ENCODE assay signal across 21 cellular contexts in genomic region chr4:1564535-1565375, GRCh38.
DNase-seq lines count a peak whose midpoint lies in the region; ATAC-seq and TF ChIP-seq lines count a peak whose summit lies in the region.
"Had no signal": no experiment of that assay in that cellular context is flagged by ENCODE, and none has a peak within 500 bp of the region (broad histone marks: within the 10 kb centered on the region; RNA-seq: fewer than 3 reads in every experiment).

No MANE protein-coding gene starts in this region.

- H3K27ac ChIP-seq in right atrium auricular region (no peak overlapping the region), neuronal stem cell (replicated peaks; ENCODE audit: low read length) (no peak overlapping the region), caudate nucleus (ENCODE audit: low read depth, low read length) (no peak overlapping the region)
- H3K27ac ChIP-seq: RWPE1 had no signal

- peaks cover 0 to 6% of the 10 kb centered on the region in 2 donors for H3K27me3 ChIP-seq in right atrium auricular region
- peaks cover 0 to 38% (median 0%) of the 10 kb centered on the region in 3 experiments for H3K27me3 ChIP-seq in neuronal stem cell (ENCODE audit: control insufficient read depth in 3 of 3, insufficient read depth in 3 of 3, low read depth in 1 of 3, low read length in 3 of 3)
- H3K27me3 ChIP-seq: MG63 had no signal

- H3K4me3 Mint-ChIP-seq in glutamatergic neuron (ENCODE audit: unreplicated experiment), result no peak overlapping the region
- H3K4me3 Mint-ChIP-seq: CD4-positive, alpha-beta T cell had no signal

- H3K4me3 ChIP-seq in right atrium auricular region (no peak overlapping the region), neuronal stem cell (ENCODE audit: low read length in 2 of 2) (no peak overlapping the region)
- H3K4me3 ChIP-seq: MG63 had no signal

- intact Hi-C loops in Right ventricle myocardium superior (cut with DNase I), result no loop called here

- H2BK5ac ChIP-seq in neuronal stem cell (ENCODE audit: low read length), result peak overlapping the region; percentile 39

- H4K91ac ChIP-seq in neuronal stem cell (ENCODE audit: low read depth, low read length, poor library complexity), result no peak overlapping the region

- DNase-seq in Right ventricle myocardium superior, result peak; percentile 4
- DNase-seq in right atrium auricular region (ENCODE audit: low spot score), result no peak
- DNase-seq in glutamatergic neuron, result peak; percentile 27
- DNase-seq in neuronal stem cell (ENCODE audit: low spot score), result no peak
- DNase-seq in glomerular visceral epithelial cell (ENCODE audit: extremely low spot score), result no peak
- DNase-seq in caudate nucleus (lab: John Stamatoyannopoulos, UW), result no peak
- no peak for DNase-seq in NCI-H345 treated with DMSO at 0.1 percent for 48 hours (lab: John Stamatoyannopoulos, UW; ENCODE audit: unreplicated experiment)
- DNase-seq: 8988T; ACHN; BE2C; CD4-positive, alpha-beta T cell; COR-L47; DMS53; H7; KBM-7; MG63; NCI-H2029; NCI-H446 treated with DMSO at 0.1 percent for 48 hours; SK-N-SH had no signal

- H3K4ac ChIP-seq in neuronal stem cell (ENCODE audit: low read length), result no peak overlapping the region

- no peak overlapping the region for H2BK12ac ChIP-seq in neuronal stem cell (ENCODE audit: low read length)

- no peaks in the 10 kb centered on the region for H3K36me3 Mint-ChIP-seq in glutamatergic neuron (ENCODE audit: unreplicated experiment)

- H3K4me1 Mint-ChIP-seq in glutamatergic neuron (ENCODE audit: low read depth, unreplicated experiment), result peaks cover 1% of the 10 kb centered on the region

- H3K14ac ChIP-seq in neuronal stem cell (ENCODE audit: low read length), result no peak overlapping the region

- H3K9ac ChIP-seq in neuronal stem cell (ENCODE audit: low read depth, low read length, poor library complexity), result no peak overlapping the region
- H3K9ac ChIP-seq: SK-N-SH had no signal

- H2AK5ac ChIP-seq in neuronal stem cell (ENCODE audit: low read depth, low read length), result peak overlapping the region; percentile 65

- H3K4me2 ChIP-seq in neuronal stem cell (ENCODE audit: insufficient read depth, low read length, poor library complexity, severe bottlenecking), result no peak overlapping the region
- H3K4me2 ChIP-seq: SK-N-SH had no signal

- WGBS in neuronal stem cell (ENCODE audit: extremely low coverage in 2 of 2, insufficient read length in 2 of 2, insufficient replicate concordance in 1 of 2), 2 donors, result no CpG with 5 or more reads among the region's 21 CpGs

- H4K8ac ChIP-seq in neuronal stem cell (ENCODE audit: low read depth, low read length), result no peak overlapping the region

- H2AFZ ChIP-seq in neuronal stem cell (ENCODE audit: low read length), result no peak overlapping the region

- H2BK120ac ChIP-seq in neuronal stem cell (ENCODE audit: low read depth, low read length), result no peak overlapping the region

- H2BK15ac ChIP-seq in neuronal stem cell (ENCODE audit: low read length), result peak overlapping the region; percentile 85

- H3K4me1 ChIP-seq in right atrium auricular region (no peaks in the 10 kb centered on the region), neuronal stem cell (ENCODE audit: control insufficient read depth in 2 of 2, insufficient read depth in 1 of 2, low read depth in 1 of 2, low read length in 2 of 2) (no peaks in the 10 kb centered on the region)
- H3K4me1 ChIP-seq: BE2C had no signal

- H3K9me3 Mint-ChIP-seq in glutamatergic neuron (ENCODE audit: unreplicated experiment), result peaks cover 2% of the 10 kb centered on the region
- H3K9me3 Mint-ChIP-seq: CD4-positive, alpha-beta T cell had no signal

- H3K36me3 ChIP-seq in right atrium auricular region, result no peaks in the 10 kb centered on the region
- no peaks in the 10 kb centered on the region for H3K36me3 ChIP-seq in neuronal stem cell (replicated peaks in 1 of 2; ENCODE audit: control insufficient read depth in 2 of 2, insufficient read depth in 2 of 2, low read length in 2 of 2)
- H3K36me3 ChIP-seq: BE2C, MG63 had no signal

- peaks cover 3% of the 10 kb centered on the region for H3K27me3 Mint-ChIP-seq in glutamatergic neuron (ENCODE audit: unreplicated experiment)

- peaks cover 2% of the 10 kb centered on the region for H3K79me1 ChIP-seq in neuronal stem cell (ENCODE audit: low read depth, low read length)

- H3K23ac ChIP-seq in neuronal stem cell (ENCODE audit: low read depth, low read length, poor library complexity), result peak overlapping the region; percentile 8

- no peak overlapping the region for H3K27ac Mint-ChIP-seq in glutamatergic neuron (ENCODE audit: unreplicated experiment)
- H3K27ac Mint-ChIP-seq: CD4-positive, alpha-beta T cell had no signal

- H3K18ac ChIP-seq in neuronal stem cell (ENCODE audit: low read length), result peak overlapping the region; percentile 76

- TF ChIP-seq CTCF in right atrium auricular region (IDR thresholded peaks at IDR 0.05) (no peak), glutamatergic neuron (IDR thresholded peaks at IDR 0.05; ENCODE audit: partially characterized antibody, unreplicated experiment) (no peak)

- H3K9me3 ChIP-seq in right atrium auricular region (no peaks in the 10 kb centered on the region), neuronal stem cell (replicated peaks in 1 of 2; ENCODE audit: control insufficient read depth in 2 of 2, insufficient read depth in 1 of 2, low read depth in 1 of 2, low read length in 2 of 2) (no peaks in the 10 kb centered on the region)
- H3K9me3 ChIP-seq: BE2C, MG63, SK-N-SH had no signal

- no peak for ATAC-seq in Right ventricle myocardium superior (ENCODE audit: poor library complexity)
- ATAC-seq: Panc1 had no signal

Comparison
In these comparisons a context has a peak if more than half of its experiments do, and no peak if none do; other contexts are left out.
1. DNase-seq: peak in Right ventricle myocardium superior (single experiment) and glutamatergic neuron (single experiment); none in right atrium auricular region (single experiment), neuronal stem cell (single experiment), glomerular visceral epithelial cell (single experiment), caudate nucleus (0 of 61) and NCI-H345 treated with DMSO at 0.1 percent for 48 hours (single experiment).